In genomic region chr15:28884151-28884940, GRCh38 we compare ENCODE assay signal across 2 cellular contexts.
TF ChIP-seq lines count a peak whose summit lies in the region.

No MANE protein-coding gene starts in this region.

TF ChIP-seq in GM23338, 12 proteins besides CTCF, POLR2A, EP300 and RAD21:
- TF ChIP-seq STAT1 (IDR thresholded peaks at IDR 0.05; ENCODE audit: unreplicated experiment) = no peak
- TF ChIP-seq ZNF331 (CRISPR knock-in tag; IDR thresholded peaks at IDR 0.05; ENCODE audit: low read depth) = no peak
- no peak for TF ChIP-seq JUNB (IDR thresholded peaks at IDR 0.05; ENCODE audit: unreplicated experiment)
TF ChIP-seq in GM23338: peak in this region for 0.

TF ChIP-seq in HepG2, 621 proteins besides CTCF, POLR2A, EP300 and RAD21:
- TF ChIP-seq ATF3 (CRISPR knock-in tag; IDR thresholded peaks at IDR 0.05) = no peak
- no peak for TF ChIP-seq ZNF350 (CRISPR knock-in tag; IDR thresholded peaks at IDR 0.05; ENCODE audit: borderline replicate concordance, low read depth)
- TF ChIP-seq DNMT3B (CRISPR knock-in tag; conservative IDR thresholded peaks at IDR 0.05) = no peak
- TF ChIP-seq ZNF7 (CRISPR knock-in tag; IDR thresholded peaks at IDR 0.05) = no peak
- TF ChIP-seq MXD1 (CRISPR knock-in tag; IDR thresholded peaks at IDR 0.05) = no peak
- TF ChIP-seq ZNF792 (CRISPR knock-in tag; IDR thresholded peaks at IDR 0.05) = no peak
- no peak for TF ChIP-seq ZBTB8A (CRISPR knock-in tag; IDR thresholded peaks at IDR 0.05; ENCODE audit: borderline replicate concordance, low read depth)
- TF ChIP-seq ZNF160 (CRISPR knock-in tag; IDR thresholded peaks at IDR 0.05) = no peak
- TF ChIP-seq CBX5 (CRISPR knock-in tag; IDR thresholded peaks at IDR 0.05; ENCODE audit: borderline replicate concordance) = no peak
- no peak for TF ChIP-seq CHCHD3 (CRISPR knock-in tag; IDR thresholded peaks at IDR 0.05)
TF ChIP-seq in HepG2: peak in this region for 0.
